18 cellular contexts compared by ENCODE assay signal in genomic region chr1:111182052-111182451, GRCh38. TPM values are rescaled to one million over a fixed set of nuclear protein-coding genes. Genes with fewer than 3 reads are reported as not detected.
"Had no signal": no experiment of that assay in that cellular context is flagged by ENCODE, and none has a peak within 500 bp of the region (broad histone marks: within the 10 kb centered on the region; RNA-seq: fewer than 3 reads in every experiment).

No MANE protein-coding gene starts in this region.

- H3K9me3 ChIP-seq: psoas muscle, right lobe of liver, thoracic aorta had no signal

- H3K4me3 Mint-ChIP-seq: activated CD8-positive, alpha-beta memory T cell treated with anti-CD3 and anti-CD28 coated beads, Interleukin-2, amount 10 ng/mL, durations not matched to agents 7 days and 5 days; dendritic cell treated with granulocyte-macrophage colony-stimulating factor and Interleukin-4, amounts not matched to agents 40 ng/mL and 50 ng/mL, for 4 days; naive B cell; stimulated activated naive CD8-positive, alpha-beta T cell treated with anti-CD3 and anti-CD28 coated beads, Interleukin-15, Interleukin-2, amounts not matched to agents 100 ng/mL and 50 ng/mL, for 24 hours; T-helper 1 cell treated with Interleukin-12 subunit alpha and Interleukin-12 subunit beta and Interleukin-4 antibody, amounts not matched to agents 30 μg/mL and 1 μg/mL, for 36 hours; WTC11 had no signal

- H3K27ac Mint-ChIP-seq: activated CD8-positive, alpha-beta memory T cell treated with anti-CD3 and anti-CD28 coated beads, Interleukin-2, amount 10 ng/mL, durations not matched to agents 7 days and 5 days; dendritic cell treated with granulocyte-macrophage colony-stimulating factor and Interleukin-4, amounts not matched to agents 40 ng/mL and 50 ng/mL, for 4 days; WTC11 had no signal

- H3K4me3 ChIP-seq: psoas muscle, right lobe of liver, thoracic aorta had no signal

- DNase-seq: activated CD4-positive, alpha-beta T cell treated with anti-CD3 and anti-CD28 coated beads, Interleukin-2, amount 50 U/mL, for 1 hour; activated CD8-positive, alpha-beta memory T cell treated with anti-CD3 and anti-CD28 coated beads, Interleukin-2, amount 10 ng/mL, durations not matched to agents 7 days and 5 days; activated gamma-delta T cell treated with Interleukin-2 at 50 U/mL for 16 hours; activated T-cell treated with anti-CD3 and anti-CD28 coated beads, Interleukin-2, amount 50 U/mL, for 48 hours; brain microvascular endothelial cell; cerebellar nuclear complex; kidney glomerular epithelial cell; midbrain; naive B cell; psoas muscle; right lobe of liver; stimulated activated CD4-positive, alpha-beta T cell treated with anti-CD3 and anti-CD28 coated beads, Interleukin-2, amount 100 ng/mL, for 24 hours had no signal

- H3K4me1 Mint-ChIP-seq: WTC11 had no signal

- H3K9me3 Mint-ChIP-seq: dendritic cell treated with granulocyte-macrophage colony-stimulating factor and Interleukin-4, amounts not matched to agents 40 ng/mL and 50 ng/mL, for 4 days; naive B cell; stimulated activated naive CD8-positive, alpha-beta T cell treated with anti-CD3 and anti-CD28 coated beads, Interleukin-15, Interleukin-2, amounts not matched to agents 100 ng/mL and 50 ng/mL, for 24 hours; T-helper 1 cell treated with Interleukin-12 subunit alpha and Interleukin-12 subunit beta and Interleukin-4 antibody, amounts not matched to agents 30 μg/mL and 1 μg/mL, for 36 hours; WTC11 had no signal

- H3K27me3 Mint-ChIP-seq: activated CD8-positive, alpha-beta memory T cell treated with anti-CD3 and anti-CD28 coated beads, Interleukin-2, amount 10 ng/mL, durations not matched to agents 7 days and 5 days; dendritic cell treated with granulocyte-macrophage colony-stimulating factor and Interleukin-4, amounts not matched to agents 40 ng/mL and 50 ng/mL, for 4 days; naive B cell; stimulated activated naive CD8-positive, alpha-beta T cell treated with anti-CD3 and anti-CD28 coated beads, Interleukin-15, Interleukin-2, amounts not matched to agents 100 ng/mL and 50 ng/mL, for 24 hours had no signal

- H3K27me3 ChIP-seq: brain microvascular endothelial cell, right lobe of liver had no signal

- H3K27ac ChIP-seq: brain microvascular endothelial cell, psoas muscle, right lobe of liver, thoracic aorta had no signal

RNA-seq across cellular contexts. Expression of gene CHI3L2, which starts 45.5 kb away (rescaled TPM):
- total RNA-seq: epithelial cell of proximal tubule had no signal
